ENCODE assay signal across 8 cellular contexts in genomic region chr2:11744631-11745394, GRCh38. TPM values are rescaled to one million over a fixed set of nuclear protein-coding genes. Genes with fewer than 3 reads are reported as not detected.
DNase-seq lines count a peak whose midpoint lies in the region; ATAC-seq and TF ChIP-seq lines count a peak whose summit lies in the region.

No MANE protein-coding gene starts in this region.

- POLR2A ChIA-PET in WTC11 (lab: Charles Lee) = interaction anchor here (0.5 to 0.7 kb wide), 2 partner anchors 40 to 77 kb away, joined by 3 read pairs; no protein-coding TSS in a partner anchor

- peak overlapping the region; percentile 57 to 95 (median 89) for H3K27ac ChIP-seq in gastroesophageal sphincter
- H3K27ac ChIP-seq in psoas muscle = peak overlapping the region; percentile 92

- TF ChIP-seq CTCF in WTC11 (IDR thresholded peaks at IDR 0.05) = no peak
- TF ChIP-seq CTCF in gastroesophageal sphincter (IDR thresholded peaks at IDR 0.05) = peak in 3 of 4 experiments; percentile 6 to 54 (median 25)
- TF ChIP-seq CTCF in psoas muscle (IDR thresholded peaks at IDR 0.05) = peak; percentile 35
- TF ChIP-seq CTCF in omental fat pad (IDR thresholded peaks at IDR 0.05) = no peak

- H3K4me3 ChIP-seq in gastroesophageal sphincter (peak overlapping the region in 1 of 2 donors; percentile 23), psoas muscle (peak overlapping the region; percentile 54)

- TF ChIP-seq POLR2A in gastroesophageal sphincter (IDR thresholded peaks at IDR 0.05) = no peak

- peaks cover 61% of the 10 kb centered on the region for H3K4me1 Mint-ChIP-seq in WTC11

- 73 to 83% methylated on average over 1 to 7 of the region's 14 CpGs for WGBS in gastroesophageal sphincter (ENCODE audit: low coverage in 1 of 2), 2 donors
- WGBS in psoas muscle, 3 donors = 29 to 39% (median 29%) methylated on average over 14 of the region's 14 CpGs

- ATAC-seq in WTC11 (peak; percentile 31), gastroesophageal sphincter (no peak), psoas muscle (peak in 2 of 4 donors; percentile 30 to 33), omental fat pad (ENCODE audit: low FRiP score) (no peak), GM18502 (IDR thresholded peaks at IDR 0.05; ENCODE audit: poor library complexity, unreplicated experiment) (no peak)

- H3K4me1 ChIP-seq in gastroesophageal sphincter = peaks cover 0 to 59% (median 19%) of the 10 kb centered on the region in 3 donors
- peaks cover 50% of the 10 kb centered on the region for H3K4me1 ChIP-seq in psoas muscle

- no peak for TF ChIP-seq EP300 in gastroesophageal sphincter (IDR thresholded peaks at IDR 0.05)

- peak; percentile 35 for DNase-seq in GM03348 (ENCODE audit: low spot score)
- DNase-seq in NAMALWA (ENCODE audit: low spot score) = peak; percentile 39
- peak; percentile 62 for DNase-seq in WTC11 (ENCODE audit: low spot score)
- peak in 1 of 2 donors; percentile 71 for DNase-seq in psoas muscle
- no peak for DNase-seq in omental fat pad (ENCODE audit: low spot score)
- no peak for DNase-seq in NCI-H446 treated with DMSO at 0.1 percent for 48 hours (lab: John Stamatoyannopoulos, UW)

- no peaks in the 10 kb centered on the region for H3K36me3 ChIP-seq in gastroesophageal sphincter
- no peaks in the 10 kb centered on the region for H3K36me3 ChIP-seq in psoas muscle (ENCODE audit: insufficient read depth in 1 of 2, low read depth in 1 of 2)

- intact Hi-C loops in psoas muscle (cut with DNase I) = loop anchor here (2.0 to 5.0 kb wide), 3 partner anchors 32 to 52 kb away; no protein-coding TSS in a partner anchor

- H3K27me3 ChIP-seq in gastroesophageal sphincter (no peaks in the 10 kb centered on the region), psoas muscle (ENCODE audit: insufficient read depth in 3 of 3, low read length in 2 of 3) (no peaks in the 10 kb centered on the region)

- H3K27me3 Mint-ChIP-seq in WTC11 (ENCODE audit: low read depth) = peaks cover 13% of the 10 kb centered on the region

- peak overlapping the region; percentile 90 for H3K27ac Mint-ChIP-seq in WTC11

- no peaks in the 10 kb centered on the region; the same call in 1 of the 2 replicates for H3K9me3 Mint-ChIP-seq in WTC11

- H3K9me3 ChIP-seq in gastroesophageal sphincter (no peaks in the 10 kb centered on the region), psoas muscle (no peaks in the 10 kb centered on the region)

- CTCF ChIA-PET in WTC11 (lab: Charles Lee) = interaction anchor here (0.8 to 4.6 kb wide), 17 partner anchors 8 to 75 kb away, joined by 3 to 64 read pairs (median 5); no protein-coding TSS in a partner anchor

- no peaks in the 10 kb centered on the region for H3K36me3 Mint-ChIP-seq in WTC11

- H3K4me3 Mint-ChIP-seq in WTC11 = peak overlapping the region; percentile 35; the same call in 1 of the 2 replicates

TF ChIP-seq in WTC11, 78 proteins besides CTCF, POLR2A, EP300 and RAD21:
- TF ChIP-seq OVOL2 (CRISPR knock-in tag; IDR thresholded peaks at IDR 0.05; ENCODE audit: borderline replicate concordance) (no peak), MAX (CRISPR knock-in tag; IDR thresholded peaks at IDR 0.05) (peak; percentile 24; the same call in 1 of the 2 replicates), ZNF671 (CRISPR knock-in tag; IDR thresholded peaks at IDR 0.05) (no peak), FOXJ3 (CRISPR knock-in tag; IDR thresholded peaks at IDR 0.05; ENCODE audit: borderline replicate concordance) (no peak), NFE2L1 (CRISPR knock-in tag; IDR thresholded peaks at IDR 0.05) (peak; percentile 55; the same call in 1 of the 2 replicates)

RNA-seq across cellular contexts. Expression of gene LPIN1, which starts 1.6 kb away (rescaled TPM):
- total RNA-seq in WTC11 (2021) (12.2 to 14.5 TPM (median 13.9 TPM) in 3 replicates), gastroesophageal sphincter (10 to 100 TPM; 47.3 to 70.1 (median 50.0) TPM), psoas muscle (100 to 1,000 TPM; 109 to 382 (median 250) TPM), omental fat pad (100 to 1,000 TPM in 1 of 4 donors, 10 to 100 TPM in 3; 72.8 to 104 (median 89.1) TPM)
- polyA plus RNA-seq in psoas muscle = 100 to 1,000 TPM in 2 of 3 donors, 10 to 100 TPM in 1; 82.0 to 291 (median 146) TPM

Comparison
In these comparisons a context has a peak if more than half of its experiments do, and no peak if none do; other contexts are left out.
1. DNase-seq: peak in GM03348 (single experiment), NAMALWA (single experiment) and WTC11 (single experiment); none in omental fat pad (single experiment) and NCI-H446 treated with DMSO at 0.1 percent for 48 hours (single experiment).
2. CTCF ChIP-seq: peak in gastroesophageal sphincter (3 of 4) and psoas muscle (single experiment); none in WTC11 (single experiment) and omental fat pad (0 of 3).